Comparison of ENCODE assay signal across 23 cellular contexts in the genomic region with DNA sequence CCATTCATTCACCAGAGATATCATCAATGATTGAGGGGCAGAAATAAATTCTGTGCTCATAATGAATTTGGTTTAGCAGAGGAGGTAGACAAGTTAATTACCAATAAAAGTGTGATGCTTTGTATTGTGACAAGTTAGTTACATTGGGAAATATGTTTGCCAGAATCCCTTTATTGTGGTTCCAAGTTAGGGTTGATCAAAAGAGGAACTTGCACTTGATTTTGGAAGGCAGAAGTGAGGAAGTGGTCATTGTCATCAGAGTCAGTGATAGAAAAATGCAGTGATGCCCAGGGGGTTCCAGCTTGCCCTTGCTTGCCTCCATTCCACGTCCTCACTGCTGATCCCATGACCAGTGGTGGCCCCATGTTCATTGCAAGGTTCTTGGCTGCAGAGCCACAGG.
"Had no signal": no experiment of that assay in that cellular context is flagged by ENCODE, and none has a peak within 500 bp of the region (broad histone marks: within the 10 kb centered on the region; RNA-seq: fewer than 3 reads in every experiment).

No MANE protein-coding gene starts in this region.

- DNase-seq: activated CD4-positive, alpha-beta memory T cell treated with anti-CD3 and anti-CD28 coated beads for 36 hours; activated CD4-positive, alpha-beta T cell treated with anti-CD3 and anti-CD28 coated beads, Interleukin-2, amount 10 ng/mL, durations not matched to agents 24 days and 14 days; activated CD4-positive, CD25-positive, alpha-beta regulatory T cell treated with anti-CD3 and anti-CD28 coated beads, Interleukin-2, amount 50 U/mL, for 72 hours; activated CD8-positive, alpha-beta memory T cell treated with anti-CD3 and anti-CD28 coated beads, Interleukin-2, amount 50 U/mL, for 4 hours; activated effector memory CD4-positive, alpha-beta T cell treated with anti-CD3 and anti-CD28 coated beads, Interleukin-2, amount 50 U/mL, for 16 hours; activated naive CD4-positive, alpha-beta T cell treated with anti-CD3 and anti-CD28 coated beads, Interleukin-2, amount 10 ng/mL, durations not matched to agents 7 days and 5 days; activated T-cell treated with anti-CD3 and anti-CD28 coated beads, Interleukin-2, amount 50 U/mL, for 1 hour; amniotic stem cell; brain microvascular endothelial cell; dorsolateral prefrontal cortex; effector memory CD4-positive, alpha-beta T cell; erythroblast; gastrocnemius medialis; glutamatergic neuron; left cardiac atrium; midbrain; naive thymus-derived CD4-positive, alpha-beta T cell; pancreas; retina; stimulated activated CD4-positive, alpha-beta T cell treated with anti-CD3 and anti-CD28 coated beads, Interleukin-4, amount 100 ng/mL, for 24 hours; stimulated activated naive CD8-positive, alpha-beta T cell treated with anti-CD3 and anti-CD28 coated beads, Interleukin-15, amount 100 ng/mL, for 72 hours; substantia nigra; uterus had no signal
